11 cellular contexts compared by ENCODE assay signal in the genomic region with DNA sequence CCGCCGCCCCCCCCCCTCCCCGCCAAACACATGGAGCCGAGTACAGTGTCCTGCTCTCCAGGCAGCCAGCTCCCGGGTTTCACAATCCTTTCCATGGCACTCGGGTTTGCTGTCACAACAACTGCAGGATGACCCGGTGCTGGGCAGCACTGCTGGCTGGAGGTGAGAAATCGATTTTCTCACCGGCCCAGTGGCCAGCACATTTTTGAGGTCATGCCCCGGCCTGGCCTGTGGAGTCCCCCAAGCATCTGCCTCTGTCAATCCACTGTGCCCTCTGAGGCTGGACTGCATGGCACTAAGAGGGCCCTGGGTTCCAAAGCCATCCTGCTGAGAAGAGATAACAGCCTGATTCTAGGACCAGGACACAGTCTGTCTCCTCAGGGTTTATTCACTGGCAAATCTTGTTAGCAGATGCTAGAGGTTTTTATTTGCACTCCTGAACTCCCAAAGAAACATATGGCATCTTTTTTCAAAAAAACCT.
DNase-seq lines count a peak whose midpoint lies in the region; ATAC-seq, FAIRE-seq and TF ChIP-seq lines count a peak whose summit lies in the region.
"Had no signal": no experiment of that assay in that cellular context is flagged by ENCODE, and none has a peak within 500 bp of the region (broad histone marks: within the 10 kb centered on the region; RNA-seq: fewer than 3 reads in every experiment).

No MANE protein-coding gene starts in this region.

- H4K20me1 ChIP-seq in HepG2 (ENCODE audit: insufficient read depth, low read length): no peaks in the 10 kb centered on the region
- H4K20me1 ChIP-seq in PC-3 (ENCODE audit: low read length): no peaks in the 10 kb centered on the region
- H4K20me1 ChIP-seq in osteoblast (ENCODE audit: insufficient read depth, low read length): no peaks in the 10 kb centered on the region

- CTCF ChIA-PET in HepG2 (lab: Yijun Ruan, JAX; ENCODE audit: low intra/inter-chr PET ratio, low total read pairs): no interaction called here
- CTCF ChIA-PET in PC-3 (lab: Charles Lee): interaction anchor here (1.1 kb wide), 1 partner anchor 34 kb away, joined by 4 read pairs; no protein-coding TSS in a partner anchor

- DNase-seq in AG08396 (ENCODE audit: low spot score) (peak; percentile 67), HuH-7.5 (ENCODE audit: low spot score) (peak; percentile 90), adipocyte (ENCODE audit: low read depth) (peak; percentile 58), HepG2 (ENCODE audit: low spot score) (peak; percentile 82), PC-3 (no peak), osteoblast (ENCODE audit: insufficient read length, low spot score, missing footprints) (no peak)
- DNase-seq in activated CD4-positive, CD25-positive, alpha-beta regulatory T cell (lab: John Stamatoyannopoulos, UW): no peak
- no peak for DNase-seq in stimulated activated CD8-positive, alpha-beta memory T cell treated with anti-CD3 and anti-CD28 coated beads, Interleukin-4, amount 100 ng/mL, for 48 hours
- DNase-seq: activated gamma-delta T cell treated with Interleukin-2 at 50 U/mL for 16 hours, NCI-H1048 had no signal

- intact Hi-C loops in HepG2 (cut with micrococcal nuclease; ENCODE audit: unreplicated experiment): loop anchor here (1.0 to 2.0 kb wide), 2 partner anchors 14 to 33 kb away; no protein-coding TSS in a partner anchor
- intact Hi-C loops in PC-3 (cut with micrococcal nuclease): no loop called here

- no peak for TF ChIP-seq POLR2A in HepG2 (IDR thresholded peaks at IDR 0.05; ENCODE audit: insufficient read depth in 1 of 2, low read depth in 2 of 2, low read length in 2 of 2)

- TF ChIP-seq EP300 in HepG2 (IDR thresholded peaks at IDR 0.05; ENCODE audit: low read depth in 2 of 2, low read length in 2 of 2) (peak; percentile 37 to 53; a peak in 3 of 4 replicates), HepG2 (CRISPR knock-in tag; IDR thresholded peaks at IDR 0.05; ENCODE audit: borderline replicate concordance) (no peak)

- peak; percentile 94 for ATAC-seq in HepG2
- no peak for ATAC-seq in PC-3

- BruUV-seq in HepG2 (replicated peaks; lab: Mats Ljungman, UMichigan) (no TSS peak), PC-3 (replicated peaks; lab: Mats Ljungman, UMichigan) (no TSS peak)

- in situ Hi-C loops in HepG2 (cut with HindIII; ENCODE audit: extremely low pct_ligation_motif_present, low pct_unique_long_range_greater_than_20kb): no loop called here

- H3K79me2 ChIP-seq in HepG2 (ENCODE audit: insufficient read depth, low read length): no peaks in the 10 kb centered on the region
- H3K79me2 ChIP-seq in PC-3 (ENCODE audit: low read length): no peaks in the 10 kb centered on the region
- no peaks in the 10 kb centered on the region for H3K79me2 ChIP-seq in osteoblast (ENCODE audit: insufficient read depth, low read length)

- POLR2A ChIA-PET in HepG2 (lab: Yijun Ruan, JAX): interaction anchor here (1.7 to 2.0 kb wide), 2 partner anchors 11 to 43 kb away, joined by 4 to 5 read pairs; no protein-coding TSS in a partner anchor
- POLR2A ChIA-PET in PC-3 (lab: Charles Lee; ENCODE audit: unreplicated experiment): no interaction called here

- H3K4me1 ChIP-seq in adipocyte (ENCODE audit: control insufficient read depth, insufficient read depth, low read length): peaks cover 12% of the 10 kb centered on the region
- H3K4me1 ChIP-seq in HepG2 (ENCODE audit: insufficient read depth, low read length): peaks cover 15% of the 10 kb centered on the region
- no peaks in the 10 kb centered on the region for H3K4me1 ChIP-seq in PC-3 (ENCODE audit: insufficient read depth, low read length)
- peaks cover 8% of the 10 kb centered on the region for H3K4me1 ChIP-seq in osteoblast (ENCODE audit: insufficient read depth, low read length)

- TF ChIP-seq CTCF in HepG2 (CRISPR knock-in tag; IDR thresholded peaks at IDR 0.05) (peak; percentile 38; the same call in 1 of the 2 replicates), PC-3 (conservative IDR thresholded peaks at IDR 0.05; ENCODE audit: low read depth, low read length) (no peak), osteoblast (IDR thresholded peaks at IDR 0.05; ENCODE audit: extremely low read depth, low read depth, low read length) (no peak)

- no peak overlapping the region for H2AFZ ChIP-seq in HepG2 (ENCODE audit: low read length)
- H2AFZ ChIP-seq in PC-3 (ENCODE audit: low read length): no peak overlapping the region
- no peak overlapping the region for H2AFZ ChIP-seq in osteoblast (ENCODE audit: low read length)

- 1% methylated on average over 10 of the region's 10 CpGs for WGBS in HepG2 (ENCODE audit: low lambda C conversion rate)

- H3K9me2 ChIP-seq in PC-3 (replicated peaks; ENCODE audit: low read length): no peaks in the 10 kb centered on the region

- no peak overlapping the region for H3K4me3 ChIP-seq in adipocyte (ENCODE audit: low read length)
- H3K4me3 ChIP-seq in HepG2 (replicated peaks in 1 of 3; ENCODE audit: insufficient read depth in 1 of 3, low read depth in 2 of 3, low read length in 3 of 3): peak overlapping the region in 1 of 3 experiments; percentile 8; a peak in 1 of 6 replicates
- H3K4me3 ChIP-seq in PC-3 (ENCODE audit: low read length): no peak overlapping the region
- H3K4me3 ChIP-seq in osteoblast (ENCODE audit: insufficient read depth, low read length): no peak overlapping the region

- peak overlapping the region; percentile 17 for H3K27ac ChIP-seq in HepG2 (ENCODE audit: extremely low read length, insufficient read depth, low read length)
- no peak overlapping the region for H3K27ac ChIP-seq in PC-3 (ENCODE audit: low read length)
- H3K27ac ChIP-seq in osteoblast (ENCODE audit: low read depth, low read length): no peak overlapping the region
- H3K27ac ChIP-seq: epithelial cell of prostate had no signal

- no peaks in the 10 kb centered on the region for H3K9me3 ChIP-seq in adipocyte (ENCODE audit: control insufficient read depth, low read length)
- H3K9me3 ChIP-seq in HepG2 (ENCODE audit: low read length): no peaks in the 10 kb centered on the region
- H3K9me3 ChIP-seq in PC-3 (ENCODE audit: low read length): no peaks in the 10 kb centered on the region
- no peaks in the 10 kb centered on the region for H3K9me3 ChIP-seq in osteoblast (ENCODE audit: low read depth, low read length)

- H3K36me3 ChIP-seq in adipocyte (ENCODE audit: control insufficient read depth, insufficient read depth, low read length, severe bottlenecking): no peaks in the 10 kb centered on the region
- peaks cover 0 to 4% of the 10 kb centered on the region in 2 experiments; a peak in 3 of 5 replicates for H3K36me3 ChIP-seq in HepG2 (replicated peaks in 1 of 2; ENCODE audit: control insufficient read depth in 1 of 2, insufficient read depth in 2 of 2, low read length in 2 of 2)
- peaks cover 6% of the 10 kb centered on the region; the same call in 1 of the 2 replicates for H3K36me3 ChIP-seq in PC-3 (ENCODE audit: low read depth, low read length)
- H3K36me3 ChIP-seq in osteoblast (ENCODE audit: insufficient read depth, low read length): no peaks in the 10 kb centered on the region

- H3K4me2 ChIP-seq in HepG2 (ENCODE audit: low read depth, low read length): peak overlapping the region; percentile 47
- no peak overlapping the region for H3K4me2 ChIP-seq in PC-3 (ENCODE audit: low read length)
- H3K4me2 ChIP-seq in osteoblast (ENCODE audit: insufficient read depth, low read length): no peak overlapping the region

- H3K9ac ChIP-seq in adipocyte (ENCODE audit: low read length): no peak overlapping the region
- no peak overlapping the region for H3K9ac ChIP-seq in HepG2 (ENCODE audit: insufficient read depth, low read depth, low read length)
- no peak overlapping the region for H3K9ac ChIP-seq in PC-3 (ENCODE audit: low read length)

- TF ChIP-seq RAD21 in HepG2 (CRISPR knock-in tag; IDR thresholded peaks at IDR 0.05): no peak; the same call in 1 of the 2 replicates

- no peaks in the 10 kb centered on the region for H3F3A ChIP-seq in PC-3 (ENCODE audit: low read length, unreplicated experiment)

- H3K27me3 ChIP-seq in adipocyte (replicated peaks; ENCODE audit: control insufficient read depth, insufficient read depth, low read length): peaks cover 5% of the 10 kb centered on the region
- no peaks in the 10 kb centered on the region for H3K27me3 ChIP-seq in HepG2 (ENCODE audit: control insufficient read depth in 1 of 2, insufficient read depth in 2 of 2, low read length in 2 of 2)
- H3K27me3 ChIP-seq in PC-3 (ENCODE audit: low read length): no peaks in the 10 kb centered on the region
- H3K27me3 ChIP-seq in osteoblast (ENCODE audit: insufficient read depth, low read length): no peaks in the 10 kb centered on the region

- FAIRE-seq in HepG2 (lab: Jason Lieb, UNC): peak; percentile 64

TF ChIP-seq in HepG2, 621 proteins besides CTCF, POLR2A, EP300 and RAD21 (continues in another document):
- TF ChIP-seq SATB2 (CRISPR knock-in tag; IDR thresholded peaks at IDR 0.05): no peak
- no peak for TF ChIP-seq ZNF891 (CRISPR knock-in tag; IDR thresholded peaks at IDR 0.05)
- TF ChIP-seq TBX3 (IDR thresholded peaks at IDR 0.05; ENCODE audit: borderline replicate concordance): peak; percentile 56; the same call in 1 of the 2 replicates
- TF ChIP-seq RNF219 (CRISPR knock-in tag; IDR thresholded peaks at IDR 0.05): no peak
- TF ChIP-seq, protein P1, sequence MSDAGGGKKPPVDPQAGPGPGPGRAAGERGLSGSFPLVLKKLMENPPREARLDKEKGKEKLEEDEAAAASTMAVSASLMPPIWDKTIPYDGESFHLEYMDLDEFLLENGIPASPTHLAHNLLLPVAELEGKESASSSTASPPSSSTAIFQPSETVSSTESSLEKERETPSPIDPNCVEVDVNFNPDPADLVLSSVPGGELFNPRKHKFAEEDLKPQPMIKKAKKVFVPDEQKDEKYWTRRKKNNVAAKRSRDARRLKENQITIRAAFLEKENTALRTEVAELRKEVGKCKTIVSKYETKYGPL (CRISPR knock-in tag; IDR thresholded peaks at IDR 0.05): no peak
- TF ChIP-seq ZNF737 (CRISPR knock-in tag; IDR thresholded peaks at IDR 0.05; ENCODE audit: borderline replicate concordance): no peak

Comparison
In these comparisons a context has a peak if more than half of its experiments do, and no peak if none do; other contexts are left out.
1. DNase-seq: peak in AG08396 (single experiment), HuH-7.5 (single experiment), adipocyte (single experiment) and HepG2 (single experiment); none in PC-3 (single experiment), activated CD4-positive, CD25-positive, alpha-beta regulatory T cell (0 of 4), osteoblast (single experiment) and stimulated activated CD8-positive, alpha-beta memory T cell treated with anti-CD3 and anti-CD28 coated beads, Interleukin-4, amount 100 ng/mL, for 48 hours (single experiment).